In genomic region chr6:18990313-18990978, GRCh38 we compare ENCODE assay signal across 8 cellular contexts.
DNase-seq lines count a peak whose midpoint lies in the region; ATAC-seq and TF ChIP-seq lines count a peak whose summit lies in the region.

No MANE protein-coding gene starts in this region.

- H3K4me1 ChIP-seq in adipocyte (ENCODE audit: control insufficient read depth, insufficient read depth, low read length): peaks cover 7% of the 10 kb centered on the region

- peak; percentile 78 for TF ChIP-seq CTCF in GM12864 (IDR thresholded peaks at IDR 0.05; ENCODE audit: low read depth, low read length, missing control alignments)

- H3K36me3 ChIP-seq in adipocyte (ENCODE audit: control insufficient read depth, insufficient read depth, low read length, severe bottlenecking): no peaks in the 10 kb centered on the region

- H3K9ac ChIP-seq in adipocyte (ENCODE audit: low read length): no peak overlapping the region

- intact Hi-C loops in sciatic nerve (cut with DNase I): no loop called here

- no peak overlapping the region for H3K4me3 ChIP-seq in GM12864 (ENCODE audit: low read depth, low read length)
- no peak overlapping the region for H3K4me3 ChIP-seq in adipocyte (ENCODE audit: low read length)

- peaks cover 10% of the 10 kb centered on the region for H3K9me3 ChIP-seq in adipocyte (ENCODE audit: control insufficient read depth, low read length)

- no peaks in the 10 kb centered on the region for H3K27me3 ChIP-seq in adipocyte (replicated peaks; ENCODE audit: control insufficient read depth, insufficient read depth, low read length)

- ATAC-seq in HG02759 (IDR thresholded peaks at IDR 0.05; ENCODE audit: unreplicated experiment): peak; percentile 93
- peak; percentile 26 for ATAC-seq in sciatic nerve

- DNase-seq in 8988T (peak; percentile 31), GM12864 (ENCODE audit: low read depth) (no peak), NCI-H2171 treated with DMSO at 0.1 percent for 48 hours (lab: John Stamatoyannopoulos, UW) (peak; percentile 92), adipocyte (ENCODE audit: low read depth) (peak; percentile 56), hepatic stellate cell (ENCODE audit: low spot score) (peak; percentile 27), sciatic nerve (ENCODE audit: low spot score) (peak; percentile 81)
- DNase-seq in activated CD4-positive, CD25-positive, alpha-beta regulatory T cell treated with anti-CD3 and anti-CD28 coated beads, Interleukin-2, amount 50 U/mL, for 72 hours: no peak

Comparison
In these comparisons a context has a peak if more than half of its experiments do, and no peak if none do; other contexts are left out.
1. DNase-seq: peak in 8988T (single experiment), NCI-H2171 treated with DMSO at 0.1 percent for 48 hours (single experiment), adipocyte (single experiment), hepatic stellate cell (single experiment) and sciatic nerve (single experiment); none in GM12864 (single experiment) and activated CD4-positive, CD25-positive, alpha-beta regulatory T cell treated with anti-CD3 and anti-CD28 coated beads, Interleukin-2, amount 50 U/mL, for 72 hours (single experiment).